8 cellular contexts compared by ENCODE assay signal in genomic region chr12:105084251-105085250, GRCh38. TPM values are rescaled to one million over a fixed set of nuclear protein-coding genes. Genes with fewer than 3 reads are reported as not detected.
A peak's percentile ranks its signal among the peaks of the same experiment; 100 is the strongest.
DNase-seq lines count a peak whose midpoint lies in the region; ATAC-seq and TF ChIP-seq lines count a peak whose summit lies in the region.

ALDH1L2 (minus strand) TSS chr12:105084458; CDS start chr12:105084436, 22 bp downstream.

- H3K4me3 Mint-ChIP-seq in activated naive CD8-positive, alpha-beta T cell treated with anti-CD3 and anti-CD28 coated beads, Interleukin-2, amount 10 ng/mL, durations not matched to agents 7 days and 5 days: peak within 1 kb of the TSS; percentile 76
- H3K4me3 Mint-ChIP-seq in osteocyte (ENCODE audit: unreplicated experiment): peak within 1 kb of the TSS; percentile 96

- no peak for TF ChIP-seq CTCF in RWPE1 (conservative IDR thresholded peaks at IDR 0.05; ENCODE audit: low read depth)
- no peak for TF ChIP-seq CTCF in osteocyte (IDR thresholded peaks at IDR 0.05)
- TF ChIP-seq CTCF in upper lobe of right lung (IDR thresholded peaks at IDR 0.05): no peak

- peak within 1 kb of the TSS; percentile 56 for H3K27ac ChIP-seq in RWPE1
- H3K27ac ChIP-seq in upper lobe of right lung: peak within 1 kb of the TSS; percentile 53

- H3K36me3 ChIP-seq in upper lobe of right lung: no peaks in the 10 kb centered on the region

- H3K4me3 ChIP-seq in upper lobe of right lung: peak within 1 kb of the TSS; percentile 59

- intact Hi-C loops in Right ventricle myocardium inferior (cut with DNase I) (no loop called here), upper lobe of right lung (cut with DNase I) (no loop called here)

- DNase-seq in NCI-H345 (lab: John Stamatoyannopoulos, UW): peak; percentile 42
- no peak for DNase-seq in NCI-H345 treated with DMSO at 0.1 percent for 48 hours (lab: John Stamatoyannopoulos, UW; ENCODE audit: unreplicated experiment)
- peak; percentile 70 for DNase-seq in RWPE1 (ENCODE audit: low spot score)
- peak; percentile 67 for DNase-seq in activated naive CD8-positive, alpha-beta T cell treated with anti-CD3 and anti-CD28 coated beads, Interleukin-2, amount 10 ng/mL, durations not matched to agents 7 days and 5 days
- peak; percentile 93 for DNase-seq in Right ventricle myocardium inferior (ENCODE audit: missing footprints)
- peak; percentile 96 for DNase-seq in osteocyte (ENCODE audit: extremely low spot score, unreplicated experiment)
- peak; percentile 92 for DNase-seq in upper lobe of right lung

- no peaks in the 10 kb centered on the region for H3K9me3 ChIP-seq in upper lobe of right lung

- peak; percentile 84 for ATAC-seq in HG03103 (IDR thresholded peaks at IDR 0.05; ENCODE audit: low read depth, unreplicated experiment)
- ATAC-seq in activated naive CD8-positive, alpha-beta T cell treated with anti-CD3 and anti-CD28 coated beads, Interleukin-2, amount 10 ng/mL, durations not matched to agents 7 days and 5 days (ENCODE audit: low read depth): peak; percentile 93
- peak; percentile 98 for ATAC-seq in Right ventricle myocardium inferior
- peak; percentile 98 for ATAC-seq in upper lobe of right lung

- H3K4me1 ChIP-seq in upper lobe of right lung: peaks cover 3% of the 10 kb centered on the region

- H3K9me3 Mint-ChIP-seq in activated naive CD8-positive, alpha-beta T cell treated with anti-CD3 and anti-CD28 coated beads, Interleukin-2, amount 10 ng/mL, durations not matched to agents 7 days and 5 days: peaks cover 4% of the 10 kb centered on the region
- peaks cover 8% of the 10 kb centered on the region for H3K9me3 Mint-ChIP-seq in osteocyte (ENCODE audit: unreplicated experiment)

- peaks cover 7% of the 10 kb centered on the region for H3K4me1 Mint-ChIP-seq in activated naive CD8-positive, alpha-beta T cell treated with anti-CD3 and anti-CD28 coated beads, Interleukin-2, amount 10 ng/mL, durations not matched to agents 7 days and 5 days
- peaks cover 25% of the 10 kb centered on the region for H3K4me1 Mint-ChIP-seq in osteocyte (ENCODE audit: unreplicated experiment)

- CTCF ChIA-PET in RWPE1 (lab: Yijun Ruan, JAX): interaction anchor here (0.6 kb wide), 1 partner anchor 32 kb away, joined by 3 read pairs; no protein-coding TSS in a partner anchor

- no peaks in the 10 kb centered on the region for H3K36me3 Mint-ChIP-seq in activated naive CD8-positive, alpha-beta T cell treated with anti-CD3 and anti-CD28 coated beads, Interleukin-2, amount 10 ng/mL, durations not matched to agents 7 days and 5 days
- H3K36me3 Mint-ChIP-seq in osteocyte (ENCODE audit: unreplicated experiment): no peaks in the 10 kb centered on the region

- no peak within 1 kb of the TSS for H3K27ac Mint-ChIP-seq in activated naive CD8-positive, alpha-beta T cell treated with anti-CD3 and anti-CD28 coated beads, Interleukin-2, amount 10 ng/mL, durations not matched to agents 7 days and 5 days
- peak within 1 kb of the TSS; percentile 97 for H3K27ac Mint-ChIP-seq in osteocyte (ENCODE audit: unreplicated experiment)

- POLR2A ChIA-PET in RWPE1 (lab: Yijun Ruan, JAX; ENCODE audit: low non-redundant PET): interaction anchor here (0.6 kb wide), 1 partner anchor 13 kb away, joined by 3 read pairs; no protein-coding TSS in a partner anchor
- POLR2A ChIA-PET in activated naive CD8-positive, alpha-beta T cell treated with anti-CD3 and anti-CD28 coated beads, Interleukin-2, amount 10 ng/mL, durations not matched to agents 7 days and 5 days (lab: Charles Lee): interaction anchor here (0.6 kb wide), 1 partner anchor 770 kb away, joined by 3 read pairs; no protein-coding TSS in a partner anchor

- H3K27me3 Mint-ChIP-seq in activated naive CD8-positive, alpha-beta T cell treated with anti-CD3 and anti-CD28 coated beads, Interleukin-2, amount 10 ng/mL, durations not matched to agents 7 days and 5 days: peaks cover 28% of the 10 kb centered on the region
- H3K27me3 Mint-ChIP-seq in osteocyte (ENCODE audit: unreplicated experiment): no peaks in the 10 kb centered on the region

- no peaks in the 10 kb centered on the region for H3K27me3 ChIP-seq in upper lobe of right lung

RNA-seq across cellular contexts. Expression of gene ALDH1L2, which starts in this region (rescaled TPM):
- 1 to 10 TPM in 1 of 2 experiments, under 1 TPM in 1; 0.14 to 1.2 TPM for total RNA-seq in activated naive CD8-positive, alpha-beta T cell treated with anti-CD3 and anti-CD28 coated beads, Interleukin-2, amount 10 ng/mL, durations not matched to agents 7 days and 5 days
- total RNA-seq in Right ventricle myocardium inferior: 2.7 TPM
- 85.5 and 90.5 TPM in 2 replicates for total RNA-seq in osteocyte
- total RNA-seq in upper lobe of right lung: 5.0 TPM

Comparison
In these comparisons a context has a peak if more than half of its experiments do, and no peak if none do; other contexts are left out.
1. RNA of gene ALDH1L2 (total RNA-seq): 85.5 to 90.5 TPM in osteocyte; 5.0 TPM in upper lobe of right lung (single experiment), 2.7 TPM in Right ventricle myocardium inferior (single experiment) and 0.14 to 1.2 TPM in activated naive CD8-positive, alpha-beta T cell treated with anti-CD3 and anti-CD28 coated beads, Interleukin-2, amount 10 ng/mL, durations not matched to agents 7 days and 5 days; every median in the first group is over 10 times any median in the second.
2. Peak in every context shown above with its lines, with median percentiles within 50 percentile points of each other: ATAC-seq.